Comparison of ENCODE assay signal across 31 cellular contexts in genomic region chr20:33042430-33042829, GRCh38. TPM values are rescaled to one million over a fixed set of nuclear protein-coding genes. Genes with fewer than 3 reads are reported as not detected.
"Had no signal": no experiment of that assay in that cellular context is flagged by ENCODE, and none has a peak within 500 bp of the region (broad histone marks: within the 10 kb centered on the region; RNA-seq: fewer than 3 reads in every experiment).

No MANE protein-coding gene starts in this region.

- H3K27me3 ChIP-seq: stomach, testis, thyroid gland, tibial artery, tibial nerve, transverse colon, upper lobe of left lung, upper lobe of right lung, uterus, vagina had no signal

- ATAC-seq: stimulated activated effector memory CD8-positive, alpha-beta T cell treated with anti-CD3 and anti-CD28 coated beads, Interleukin-12 subunit alpha, Interleukin-12 subunit beta, amount 100 ng/mL, for 72 hours; stimulated activated memory B cell treated with anti-CD40 and anti-IgM and Interleukin-4, amounts not matched to agents 10 μg/mL and 1 μg/mL and 100 μg/mL, for 72 hours; stimulated activated naive B cell treated with anti-CD40 and anti-IgM and Interleukin-4, amounts not matched to agents 10 μg/mL and 1 μg/mL and 100 μg/mL, for 72 hours; stimulated activated naive CD8-positive, alpha-beta T cell treated with anti-CD3 and anti-CD28 coated beads, Interleukin-15, amount 100 ng/mL, for 72 hours; stimulated activated naive CD8-positive, alpha-beta T cell treated with anti-CD3 and anti-CD28 coated beads, Interleukin-15, Interleukin-2, amounts not matched to agents 100 U/mL and 50 U/mL, for 24 hours; upper lobe of right lung had no signal

- DNase-seq: stimulated activated CD4-positive, alpha-beta T cell treated with anti-CD3 and anti-CD28 coated beads, Interleukin-2, amount 100 ng/mL, for 48 hours; stimulated activated CD4-positive, alpha-beta T cell treated with anti-CD3 and anti-CD28 coated beads, Interleukin-4, amount 100 ng/mL, for 1 hour; stimulated activated CD4-positive, alpha-beta T cell treated with anti-CD3 and anti-CD28 coated beads, Interleukin-4, amount 100 ng/mL, for 24 hours; stimulated activated CD4-positive, alpha-beta T cell treated with anti-CD3 and anti-CD28 coated beads, Interleukin-4, amount 100 ng/mL, for 4 hours; stimulated activated CD8-positive, alpha-beta memory T cell treated with anti-CD3 and anti-CD28 coated beads, Interleukin-4, amount 100 ng/mL, for 48 hours; stimulated activated naive B cell treated with anti-CD40 and anti-IgM and Interleukin-4, amounts not matched to agents 10 μg/mL and 1 μg/mL and 100 μg/mL, for 72 hours; stimulated activated naive CD4-positive, alpha-beta T cell; stimulated activated naive CD4-positive, alpha-beta T cell treated with Interleukin-2 at 50 U/mL for 16 hours; stimulated activated naive CD8-positive, alpha-beta T cell treated with anti-CD3 and anti-CD28 coated beads, Interleukin-15, amount 100 ng/mL, for 72 hours; stimulated activated naive CD8-positive, alpha-beta T cell treated with anti-CD3 and anti-CD28 coated beads, Interleukin-15, Interleukin-2, amounts not matched to agents 100 U/mL and 50 U/mL, for 24 hours; stomach; substantia nigra; testis; thyroid gland; tibial artery; transverse colon; trophoblast cell; upper lobe of left lung; upper lobe of right lung; uterus had no signal

- H3K27ac ChIP-seq: stomach, suprapubic skin, testis, thoracic aorta, thyroid gland, tibial artery, tibial nerve, transverse colon, upper lobe of left lung, upper lobe of right lung, uterus, vagina had no signal

- H3K36me3 ChIP-seq: stomach, suprapubic skin, thoracic aorta, thyroid gland, tibial artery, tibial nerve, transverse colon, upper lobe of left lung, upper lobe of right lung, uterus, vagina had no signal

- H3K9me3 ChIP-seq: suprapubic skin, testis, thyroid gland, vagina had no signal

- H3K4me3 ChIP-seq: stomach, suprapubic skin, testis, thoracic aorta, thyroid gland, tibial artery, tibial nerve, transverse colon, upper lobe of left lung, upper lobe of right lung, uterus, vagina had no signal

- H3K4me1 ChIP-seq: stomach, suprapubic skin, thyroid gland, tibial artery, tibial nerve, transverse colon, upper lobe of left lung, upper lobe of right lung, uterus, vagina had no signal

RNA-seq across cellular contexts. Expression of gene BPIFB6, which starts 11.0 kb away (rescaled TPM):
- total RNA-seq: stomach, subcutaneous adipose tissue, suprapubic skin, temporal lobe, thoracic aorta, thyroid gland, tibial nerve, transverse colon, upper lobe of left lung, upper lobe of right lung, ureter, urinary bladder, uterus, vagina had no signal
- polyA plus RNA-seq: stomach, urinary bladder had no signal

RNA-seq across cellular contexts. Expression of gene BPIFB3, which starts 11.3 kb away (rescaled TPM):
- total RNA-seq: stomach, subcutaneous adipose tissue, suprapubic skin, temporal lobe, thoracic aorta, thyroid gland, tibial nerve, transverse colon, upper lobe of left lung, upper lobe of right lung, ureter, urinary bladder, uterus, vagina had no signal
- polyA plus RNA-seq: stomach, urinary bladder had no signal

RNA-seq across cellular contexts. Expression of gene BPIFB2, which starts 34.9 kb away (rescaled TPM):
- total RNA-seq: stomach, subcutaneous adipose tissue, suprapubic skin, temporal lobe, thoracic aorta, thyroid gland, tibial nerve, transverse colon, upper lobe of right lung, ureter, urinary bladder, uterus, vagina had no signal
- polyA plus RNA-seq: urinary bladder had no signal

RNA-seq across cellular contexts. Expression of gene BPIFB4, which starts 37.0 kb away (rescaled TPM):
- total RNA-seq: stomach, subcutaneous adipose tissue, suprapubic skin, temporal lobe, thoracic aorta, thyroid gland, tibial nerve, transverse colon, upper lobe of left lung, upper lobe of right lung, ureter, urinary bladder, uterus, vagina had no signal
- polyA plus RNA-seq: stomach had no signal

RNA-seq across cellular contexts. Expression of gene SUN5, which starts 38.2 kb away (rescaled TPM):
- total RNA-seq: stomach, subcutaneous adipose tissue, suprapubic skin, temporal lobe, thoracic aorta, thyroid gland, tibial nerve, transverse colon, upper lobe of left lung, upper lobe of right lung, ureter, urinary bladder, uterus, vagina had no signal
- polyA plus RNA-seq: stomach, thymus, urinary bladder had no signal
